In the genomic region with DNA sequence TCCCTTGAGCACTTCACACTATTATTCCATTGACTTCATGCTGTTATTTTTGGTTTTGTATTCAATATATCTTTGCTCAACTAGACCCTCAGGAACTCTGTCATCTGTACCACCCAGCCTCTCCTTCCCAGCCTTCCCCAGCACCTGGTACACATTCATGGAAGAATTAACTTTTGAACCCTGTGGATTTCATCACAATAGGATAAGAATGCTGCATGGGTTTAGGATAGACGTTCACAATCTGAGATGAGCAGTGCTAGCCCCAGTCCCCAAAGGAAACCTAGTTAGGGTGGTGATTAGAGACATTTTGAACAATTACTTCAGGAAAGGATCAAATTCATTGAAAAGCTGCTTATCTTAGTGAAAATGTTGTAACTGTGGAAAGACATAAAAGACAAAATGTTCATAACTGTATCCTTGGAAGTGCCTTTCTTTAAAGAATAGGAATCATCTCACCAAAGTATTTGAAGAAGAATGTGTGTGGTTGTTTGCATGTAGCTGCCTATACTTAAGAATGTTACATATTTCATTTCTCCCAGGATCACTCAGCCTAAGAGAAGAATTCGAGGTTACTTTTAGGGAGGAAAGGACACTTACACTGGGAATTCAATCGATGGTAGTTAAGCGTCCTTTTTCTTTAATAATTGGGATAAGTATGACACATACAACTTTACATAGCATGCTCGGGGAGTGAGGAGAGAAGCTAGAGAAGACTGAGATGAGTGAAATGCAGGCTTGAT, we compare ENCODE assay signal across 11 cellular contexts. TPM values are rescaled to one million over a fixed set of nuclear protein-coding genes. Genes with fewer than 3 reads are reported as not detected.
DNase-seq lines count a peak whose midpoint lies in the region; ATAC-seq and TF ChIP-seq lines count a peak whose summit lies in the region.
"Had no signal": no experiment of that assay in that cellular context is flagged by ENCODE, and none has a peak within 500 bp of the region (broad histone marks: within the 10 kb centered on the region; RNA-seq: fewer than 3 reads in every experiment).

No MANE protein-coding gene starts in this region.

- H3K27ac Mint-ChIP-seq in natural killer cell treated with Interleukin-12 subunit alpha and Interleukin-12 subunit beta and Interleukin-15 and Interleukin-18, amount 100 ng/mL, for 72 hours, result no peak overlapping the region
- H3K27ac Mint-ChIP-seq in natural killer cell (no peak overlapping the region), endodermal cell (peak overlapping the region; percentile 78)

- H3K27me3 ChIP-seq in endodermal cell (ENCODE audit: control insufficient read depth, insufficient read depth, low read length, poor library complexity, severe bottlenecking) (no peaks in the 10 kb centered on the region), osteoblast (ENCODE audit: insufficient read depth, low read length) (no peaks in the 10 kb centered on the region)
- H3K27me3 ChIP-seq: thyroid gland had no signal

- 20 to 41% methylated on average over 1 to 5 of the region's 5 CpGs for WGBS in endodermal cell (ENCODE audit: insufficient coverage in 1 of 2, insufficient read length in 1 of 2), 2 experiments

- H2AFZ ChIP-seq in osteoblast (ENCODE audit: low read length), result peak overlapping the region; percentile 67

- no peaks in the 10 kb centered on the region for H4K20me1 ChIP-seq in osteoblast (ENCODE audit: insufficient read depth, low read length)

- CTCF ChIA-PET in GM10248 (lab: Yijun Ruan, JAX), result interaction anchor here (0.9 to 1.9 kb wide), 6 partner anchors 9 to 27 kb away, joined by 3 to 5 read pairs (median 4); a partner anchor contains a TSS

- intact Hi-C loops in natural killer cell (cut with micrococcal nuclease), result no loop called here

- peak overlapping the region; percentile 87 for H3K4me2 ChIP-seq in osteoblast (ENCODE audit: insufficient read depth, low read length)

- peaks cover 27% of the 10 kb centered on the region for H3K4me1 ChIP-seq in endodermal cell (ENCODE audit: control insufficient read depth, insufficient read depth, low read length)
- peaks cover 44% of the 10 kb centered on the region for H3K4me1 ChIP-seq in osteoblast (ENCODE audit: insufficient read depth, low read length)
- H3K4me1 ChIP-seq: BE2C had no signal

- TF ChIP-seq CTCF in natural killer cell (IDR thresholded peaks at IDR 0.05) (no peak), endodermal cell (conservative IDR thresholded peaks at IDR 0.05) (no peak), osteoblast (IDR thresholded peaks at IDR 0.05; ENCODE audit: extremely low read depth, low read depth, low read length) (no peak), GM10248 (IDR thresholded peaks at IDR 0.05; ENCODE audit: control extremely low read depth, extremely low read depth, low read depth, missing control alignments) (no peak)

- peaks cover 10 to 18% of the 10 kb centered on the region in 2 donors for H3K4me1 Mint-ChIP-seq in natural killer cell treated with Interleukin-12 subunit alpha and Interleukin-12 subunit beta and Interleukin-15 and Interleukin-18, amount 100 ng/mL, for 72 hours (ENCODE audit: low read depth in 2 of 2)
- H3K4me1 Mint-ChIP-seq in natural killer cell (peaks cover 0 to 8% of the 10 kb centered on the region in 2 donors), endodermal cell (peaks cover 58% of the 10 kb centered on the region)

- DNase-seq in natural killer cell treated with Interleukin-12 subunit alpha and Interleukin-12 subunit beta and Interleukin-15 and Interleukin-18, amount 100 ng/mL, for 72 hours (ENCODE audit: low spot score), result no peak
- DNase-seq in natural killer cell (no peak), endodermal cell (no peak), osteoblast (ENCODE audit: insufficient read length, low spot score, missing footprints) (peak; percentile 37), SHP77 treated with DMSO at 0.1 percent for 48 hours (lab: John Stamatoyannopoulos, UW) (no peak), GM10248 (ENCODE audit: extremely low spot score) (no peak)
- DNase-seq: BE2C had no signal

- peaks cover 5% of the 10 kb centered on the region for H3K36me3 Mint-ChIP-seq in natural killer cell treated with Interleukin-12 subunit alpha and Interleukin-12 subunit beta and Interleukin-15 and Interleukin-18, amount 100 ng/mL, for 72 hours
- no peaks in the 10 kb centered on the region for H3K36me3 Mint-ChIP-seq in natural killer cell
- H3K36me3 Mint-ChIP-seq in endodermal cell (ENCODE audit: low read depth), result peaks cover 2% of the 10 kb centered on the region

- no peaks in the 10 kb centered on the region for H3K9me3 Mint-ChIP-seq in natural killer cell treated with Interleukin-12 subunit alpha and Interleukin-12 subunit beta and Interleukin-15 and Interleukin-18, amount 100 ng/mL, for 72 hours
- no peaks in the 10 kb centered on the region for H3K9me3 Mint-ChIP-seq in natural killer cell
- H3K9me3 Mint-ChIP-seq in endodermal cell, result peaks cover 5% of the 10 kb centered on the region

- H3K4me3 ChIP-seq in endodermal cell (ENCODE audit: low read length), result peak overlapping the region; percentile 6
- peak overlapping the region; percentile 65 for H3K4me3 ChIP-seq in osteoblast (ENCODE audit: insufficient read depth, low read length)

- no peak for ATAC-seq in natural killer cell treated with Interleukin-12 subunit alpha and Interleukin-12 subunit beta and Interleukin-15 and Interleukin-18, amount 100 ng/mL, for 72 hours
- no peak for ATAC-seq in natural killer cell
- no peak for ATAC-seq in GM21526 (IDR thresholded peaks at IDR 0.05; ENCODE audit: low FRiP score, unreplicated experiment)
- no peak for ATAC-seq in HG02588 (IDR thresholded peaks at IDR 0.05; ENCODE audit: unreplicated experiment)

- H3K36me3 ChIP-seq in endodermal cell (ENCODE audit: control insufficient read depth, insufficient read depth, low read length) (no peaks in the 10 kb centered on the region), osteoblast (ENCODE audit: insufficient read depth, low read length) (no peaks in the 10 kb centered on the region)
- H3K36me3 ChIP-seq: BE2C, thyroid gland had no signal

- H3K9me3 ChIP-seq in endodermal cell (ENCODE audit: control insufficient read depth, low read length), result peaks cover 4% of the 10 kb centered on the region
- H3K9me3 ChIP-seq in osteoblast (ENCODE audit: low read depth, low read length), result no peaks in the 10 kb centered on the region
- H3K9me3 ChIP-seq: BE2C, thyroid gland had no signal

- no peaks in the 10 kb centered on the region for H3K79me2 ChIP-seq in osteoblast (ENCODE audit: insufficient read depth, low read length)

- POLR2A ChIA-PET in GM10248 (lab: Yijun Ruan, JAX), result interaction anchor here (1.1 kb wide), 1 partner anchor 21 kb away, joined by 3 read pairs; no protein-coding TSS in a partner anchor

- peak overlapping the region; percentile 46 for H3K4me3 Mint-ChIP-seq in natural killer cell treated with Interleukin-12 subunit alpha and Interleukin-12 subunit beta and Interleukin-15 and Interleukin-18, amount 100 ng/mL, for 72 hours
- H3K4me3 Mint-ChIP-seq in natural killer cell, result no peak overlapping the region
- H3K4me3 Mint-ChIP-seq in endodermal cell, result peak overlapping the region; percentile 23

- no peak overlapping the region for H3K27ac ChIP-seq in endodermal cell (ENCODE audit: low read depth, low read length)
- H3K27ac ChIP-seq in osteoblast (ENCODE audit: low read depth, low read length), result peak overlapping the region; percentile 93

- peaks cover 39 to 65% of the 10 kb centered on the region in 2 donors for H3K27me3 Mint-ChIP-seq in natural killer cell treated with Interleukin-12 subunit alpha and Interleukin-12 subunit beta and Interleukin-15 and Interleukin-18, amount 100 ng/mL, for 72 hours
- H3K27me3 Mint-ChIP-seq in natural killer cell (ENCODE audit: low read depth in 2 of 2), result peaks cover 32 to 56% of the 10 kb centered on the region in 2 donors
- H3K27me3 Mint-ChIP-seq in endodermal cell (ENCODE audit: insufficient read depth), result peaks cover 38% of the 10 kb centered on the region

- H3K9ac ChIP-seq in endodermal cell (ENCODE audit: extremely low read depth, low read length, poor library complexity, severe bottlenecking), result peak overlapping the region; percentile 64

RNA-seq across cellular contexts. Expression of a gene that starts 21.8 kb away (rescaled TPM):
- total RNA-seq in natural killer cell treated with Interleukin-12 subunit alpha and Interleukin-12 subunit beta and Interleukin-15 and Interleukin-18, amount 100 ng/mL, for 72 hours, result 10 to 100 TPM; 90.3 to 95.7 TPM
- 1 to 10 TPM in 2 of 3 donors, not detected in 1; 1.4 to 5.0 TPM for total RNA-seq in natural killer cell
- 1 to 10 TPM; 4.8 to 6.3 TPM for total RNA-seq in endodermal cell
- polyA plus RNA-seq in endodermal cell (2013, experiment 1 of 2), result 2.1 TPM
- polyA plus RNA-seq in endodermal cell (2013, experiment 2 of 2), result 3.1 TPM
- 827 and 849 TPM in 2 replicates for total RNA-seq in osteoblast
- total RNA-seq: HT1080 had no signal

Comparison
In these comparisons a context has a peak if more than half of its experiments do, and no peak if none do; other contexts are left out.
1. RNA of a gene that starts 21.8 kb away (total RNA-seq): 827 to 849 TPM in osteoblast and 90.3 to 95.7 TPM in natural killer cell treated with Interleukin-12 subunit alpha and Interleukin-12 subunit beta and Interleukin-15 and Interleukin-18, amount 100 ng/mL, for 72 hours; 4.8 to 6.3 TPM in endodermal cell and 1.4 to 5.0 TPM in natural killer cell; every median in the first group is over 10 times any median in the second.